17 cellular contexts compared by ENCODE assay signal in genomic region chr16:17371014-17371296, GRCh38.
A peak's percentile ranks its signal among the peaks of the same experiment; 100 is the strongest.
DNase-seq lines count a peak whose midpoint lies in the region; ATAC-seq and TF ChIP-seq lines count a peak whose summit lies in the region.
"Had no signal": no experiment of that assay in that cellular context is flagged by ENCODE, and none has a peak within 500 bp of the region (broad histone marks: within the 10 kb centered on the region; RNA-seq: fewer than 3 reads in every experiment).

No MANE protein-coding gene starts in this region.

- H3K27me3 ChIP-seq in BLaER1, result no peaks in the 10 kb centered on the region
- H3K27me3 ChIP-seq in DOHH2 (ENCODE audit: control insufficient read depth, low read length), result no peaks in the 10 kb centered on the region

- peaks cover 6% of the 10 kb centered on the region for H3F3A ChIP-seq in DOHH2 (ENCODE audit: control insufficient read depth, insufficient read depth)

- H3K4me1 Mint-ChIP-seq in activated naive CD8-positive, alpha-beta T cell treated with anti-CD3 and anti-CD28 coated beads for 36 hours, result peaks cover 82% of the 10 kb centered on the region
- H3K4me1 Mint-ChIP-seq in natural killer cell treated with Interleukin-12 subunit alpha and Interleukin-12 subunit beta and Interleukin-15 and Interleukin-18, amount 100 ng/mL, for 72 hours (ENCODE audit: low read depth in 2 of 2), result peaks cover 76 to 83% of the 10 kb centered on the region in 2 donors

- H3K36me3 ChIP-seq in BLaER1, result no peaks in the 10 kb centered on the region
- no peaks in the 10 kb centered on the region for H3K36me3 ChIP-seq in DOHH2 (ENCODE audit: control insufficient read depth, low read length)
- H3K36me3 ChIP-seq: lower lobe of right lung had no signal

- H3K4me3 ChIP-seq in BLaER1, result peak overlapping the region; percentile 60; the same call in 1 of the 2 replicates
- no peak overlapping the region for H3K4me3 ChIP-seq in DOHH2 (ENCODE audit: low read length)
- H3K4me3 ChIP-seq: lower lobe of right lung, skin epidermis had no signal

- H3K9me3 ChIP-seq in BLaER1, result no peaks in the 10 kb centered on the region
- H3K9me3 ChIP-seq in DOHH2 (ENCODE audit: control insufficient read depth, insufficient read depth, low read length), result no peaks in the 10 kb centered on the region
- H3K9me3 ChIP-seq: lower lobe of right lung had no signal

- H3K27ac ChIP-seq in BLaER1 (peak overlapping the region; percentile 92), DOHH2 (ENCODE audit: low read depth, low read length) (0 out of 2 replicates have a peak overlapping the region, but pooled peaks have one; percentile 1)

- peaks cover 85% of the 10 kb centered on the region for H3K4me1 ChIP-seq in BLaER1
- peaks cover 67% of the 10 kb centered on the region for H3K4me1 ChIP-seq in DOHH2 (ENCODE audit: control insufficient read depth, low read length)

- H4K20me1 ChIP-seq in BLaER1, result peaks cover 41% of the 10 kb centered on the region
- H4K20me1 ChIP-seq in DOHH2 (ENCODE audit: control insufficient read depth, insufficient read depth, low read depth, low read length), result 0 out of 2 replicates have a peak, but pooled peaks cover 3% of the 10 kb centered on the region

- H3K27me3 Mint-ChIP-seq in activated naive CD8-positive, alpha-beta T cell treated with anti-CD3 and anti-CD28 coated beads for 36 hours, result no peaks in the 10 kb centered on the region
- H3K27me3 Mint-ChIP-seq in natural killer cell treated with Interleukin-12 subunit alpha and Interleukin-12 subunit beta and Interleukin-15 and Interleukin-18, amount 100 ng/mL, for 72 hours, result no peaks in the 10 kb centered on the region

- peaks cover 40% of the 10 kb centered on the region for H3K79me2 ChIP-seq in DOHH2 (ENCODE audit: control insufficient read depth, low read length)

- no peak for DNase-seq in activated naive CD8-positive, alpha-beta T cell treated with anti-CD3 and anti-CD28 coated beads for 36 hours
- no peak for DNase-seq in natural killer cell treated with Interleukin-12 subunit alpha and Interleukin-12 subunit beta and Interleukin-15 and Interleukin-18, amount 100 ng/mL, for 72 hours (ENCODE audit: low spot score)
- DNase-seq in H4 (ENCODE audit: low spot score) (no peak), NCI-H226 (no peak), NCI-H526 (lab: John Stamatoyannopoulos, UW) (no peak)
- DNase-seq: activated CD4-positive, CD25-positive, alpha-beta regulatory T cell treated with anti-CD3 and anti-CD28 coated beads, Interleukin-2, amount 50 U/mL, for 72 hours; DMS79 treated with DMSO at 0.1 percent for 48 hours; lower lobe of right lung; NCI-H1417; NCI-H2227 treated with DMSO at 0.1 percent for 48 hours; OCI-M1; SW 1271 had no signal

- H3K27ac Mint-ChIP-seq in activated naive CD8-positive, alpha-beta T cell treated with anti-CD3 and anti-CD28 coated beads for 36 hours, result peak overlapping the region; percentile 61
- peak overlapping the region; percentile 93 to 97 for H3K27ac Mint-ChIP-seq in natural killer cell treated with Interleukin-12 subunit alpha and Interleukin-12 subunit beta and Interleukin-15 and Interleukin-18, amount 100 ng/mL, for 72 hours

- peaks cover 17% of the 10 kb centered on the region for H3K36me3 Mint-ChIP-seq in activated naive CD8-positive, alpha-beta T cell treated with anti-CD3 and anti-CD28 coated beads for 36 hours
- peaks cover 5% of the 10 kb centered on the region for H3K36me3 Mint-ChIP-seq in natural killer cell treated with Interleukin-12 subunit alpha and Interleukin-12 subunit beta and Interleukin-15 and Interleukin-18, amount 100 ng/mL, for 72 hours

- peak overlapping the region; percentile 78 for H3K9ac ChIP-seq in BLaER1

- H3K4me3 Mint-ChIP-seq in activated naive CD8-positive, alpha-beta T cell treated with anti-CD3 and anti-CD28 coated beads for 36 hours, result no peak overlapping the region
- H3K4me3 Mint-ChIP-seq in natural killer cell treated with Interleukin-12 subunit alpha and Interleukin-12 subunit beta and Interleukin-15 and Interleukin-18, amount 100 ng/mL, for 72 hours, result peak overlapping the region; percentile 83

- H3K9me2 ChIP-seq in DOHH2 (replicated peaks; ENCODE audit: control insufficient read depth, low read length), result no peaks in the 10 kb centered on the region

- peak overlapping the region; percentile 92 for H3K4me2 ChIP-seq in BLaER1
- peak overlapping the region; percentile 10; the same call in 1 of the 2 replicates for H3K4me2 ChIP-seq in DOHH2 (ENCODE audit: low read length)

- no peak for ATAC-seq in natural killer cell treated with Interleukin-12 subunit alpha and Interleukin-12 subunit beta and Interleukin-15 and Interleukin-18, amount 100 ng/mL, for 72 hours
- ATAC-seq in GM18867 (IDR thresholded peaks at IDR 0.05; ENCODE audit: unreplicated experiment), result no peak
- ATAC-seq: HCT116, lower lobe of right lung had no signal

- peaks cover 6% of the 10 kb centered on the region for H3K9me3 Mint-ChIP-seq in activated naive CD8-positive, alpha-beta T cell treated with anti-CD3 and anti-CD28 coated beads for 36 hours
- peaks cover 3% of the 10 kb centered on the region for H3K9me3 Mint-ChIP-seq in natural killer cell treated with Interleukin-12 subunit alpha and Interleukin-12 subunit beta and Interleukin-15 and Interleukin-18, amount 100 ng/mL, for 72 hours

- no peak for TF ChIP-seq CTCF in DOHH2 (IDR thresholded peaks at IDR 0.05; ENCODE audit: low read depth, low read length, poor library complexity, severe bottlenecking)
